In the genomic region with DNA sequence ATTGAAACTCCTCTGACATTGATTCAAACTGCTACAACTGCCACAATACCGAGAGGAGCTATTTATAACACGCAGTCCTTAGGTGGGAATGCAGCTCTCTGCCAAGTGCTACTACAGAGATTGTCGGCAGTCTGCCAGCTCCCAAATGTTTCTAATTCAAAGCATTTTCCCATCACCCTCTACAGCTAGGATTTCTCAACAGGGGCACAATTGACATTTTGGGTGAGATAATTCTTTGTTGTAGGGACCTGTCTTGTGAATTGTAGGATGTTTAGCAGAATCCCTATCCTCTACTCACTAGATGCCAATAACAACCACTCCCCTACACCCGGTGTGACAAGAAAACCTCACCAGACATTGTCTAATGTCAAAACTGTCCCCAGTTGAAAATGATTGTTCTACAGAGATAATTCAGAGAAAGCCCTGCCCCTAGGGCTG, we compare ENCODE assay signal across 9 cellular contexts. TPM values are rescaled to one million over a fixed set of nuclear protein-coding genes. Genes with fewer than 3 reads are reported as not detected.
DNase-seq lines count a peak whose midpoint lies in the region; ATAC-seq, FAIRE-seq and TF ChIP-seq lines count a peak whose summit lies in the region.
"Had no signal": no experiment of that assay in that cellular context is flagged by ENCODE, and none has a peak within 500 bp of the region (broad histone marks: within the 10 kb centered on the region; RNA-seq: fewer than 3 reads in every experiment).

No MANE protein-coding gene starts in this region.

- TF ChIP-seq POLR2A in GM12891 (IDR thresholded peaks at IDR 0.05; ENCODE audit: low read depth, low read length) = no peak

- H3K4me3 ChIP-seq in fibroblast of mammary gland (ENCODE audit: control insufficient read depth, low read depth, low read length) = no peak overlapping the region
- H3K4me3 ChIP-seq: skin epidermis had no signal

- FAIRE-seq in GM12891 (lab: Jason Lieb, UNC) = no peak

- ATAC-seq in sciatic nerve = peak; percentile 34

- intact Hi-C loops in sciatic nerve (cut with DNase I) = loop anchor here (10.0 kb wide), 1 partner anchor 243 kb away; no protein-coding TSS in a partner anchor

- DNase-seq in HCEC 1CT (peak; percentile 61), NCI-H69 (lab: John Stamatoyannopoulos, UW) (peak; percentile 48), fibroblast of mammary gland (ENCODE audit: low read depth) (peak; percentile 70), sciatic nerve (ENCODE audit: low spot score) (peak; percentile 70), NOMO-1 (lab: John Stamatoyannopoulos, UW; ENCODE audit: unreplicated experiment in 2 of 2) (no peak), GM12891 (ENCODE audit: insufficient read length, low spot score) (no peak), glomerular visceral epithelial cell (ENCODE audit: extremely low spot score) (no peak)
- DNase-seq in activated CD8-positive, alpha-beta memory T cell treated with anti-CD3 and anti-CD28 coated beads, Interleukin-2, amount 50 U/mL, for 4 hours = no peak

- no peak for TF ChIP-seq CTCF in fibroblast of mammary gland (conservative IDR thresholded peaks at IDR 0.05; ENCODE audit: control insufficient read depth, insufficient read depth, low read depth, low read length)

TF ChIP-seq in GM12891, 5 proteins besides CTCF, POLR2A, EP300 and RAD21:
- TF ChIP-seq POU2F2 (IDR thresholded peaks at IDR 0.05; ENCODE audit: low read depth, low read length) = no peak
- no peak for TF ChIP-seq POLR2AphosphoS5 (IDR thresholded peaks at IDR 0.05; ENCODE audit: low read depth, low read length)
- no peak for TF ChIP-seq SPI1 (IDR thresholded peaks at IDR 0.05; ENCODE audit: low read depth, low read length)
- no peak for TF ChIP-seq TAF1 (IDR thresholded peaks at IDR 0.05; ENCODE audit: low read depth, low read length)
TF ChIP-seq in GM12891: peak in this region for 0.

RNA-seq across cellular contexts. Expression of a gene that starts 7.8 kb away (rescaled TPM):
- total RNA-seq in sciatic nerve = 48.5 TPM
- polyA plus RNA-seq in GM12891 (2012; ENCODE audit: low read depth, missing spikeins) = 17.1 TPM

Comparison
In these comparisons a context has a peak if more than half of its experiments do, and no peak if none do; other contexts are left out.
1. DNase-seq: peak in HCEC 1CT (single experiment), NCI-H69 (single experiment), fibroblast of mammary gland (single experiment) and sciatic nerve (single experiment); none in NOMO-1 (0 of 2), GM12891 (single experiment), glomerular visceral epithelial cell (single experiment) and activated CD8-positive, alpha-beta memory T cell treated with anti-CD3 and anti-CD28 coated beads, Interleukin-2, amount 50 U/mL, for 4 hours (single experiment).